ENCODE assay signal across 9 cellular contexts in genomic region chr3:4656059-4656458, GRCh38.
A peak's percentile ranks its signal among the peaks of the same experiment; 100 is the strongest.
DNase-seq lines count a peak whose midpoint lies in the region; ATAC-seq and TF ChIP-seq lines count a peak whose summit lies in the region.
"Had no signal": no experiment of that assay in that cellular context is flagged by ENCODE, and none has a peak within 500 bp of the region (broad histone marks: within the 10 kb centered on the region; RNA-seq: fewer than 3 reads in every experiment).

No MANE protein-coding gene starts in this region.

- H3K4me1 Mint-ChIP-seq in activated T-cell treated with anti-CD3 and anti-CD28 coated beads, Interleukin-2, amount 50 U/mL, for 24 hours (ENCODE audit: low read depth): no peaks in the 10 kb centered on the region
- H3K4me1 Mint-ChIP-seq: activated naive CD4-positive, alpha-beta T cell treated with anti-CD3 and anti-CD28 coated beads, Interleukin-2, amount 50 U/mL, for 24 hours had no signal

- TF ChIP-seq CTCF in testis (IDR thresholded peaks at IDR 0.05): peak in 2 of 3 experiments; percentile 61 to 68

- no peaks in the 10 kb centered on the region for H3K9me3 Mint-ChIP-seq in activated T-cell treated with anti-CD3 and anti-CD28 coated beads, Interleukin-2, amount 50 U/mL, for 24 hours
- H3K9me3 Mint-ChIP-seq: activated naive CD4-positive, alpha-beta T cell treated with anti-CD3 and anti-CD28 coated beads, Interleukin-2, amount 50 U/mL, for 24 hours had no signal

- DNase-seq in NCI-H524 (lab: John Stamatoyannopoulos, UW): peak; percentile 20 to 68
- no peak for DNase-seq in NCI-H524 treated with DMSO at 0.1 percent for 48 hours (lab: John Stamatoyannopoulos, UW)
- DNase-seq in NCI-H345 (lab: John Stamatoyannopoulos, UW): peak; percentile 59
- peak; percentile 55 to 91 for DNase-seq in T47D (ENCODE audit: low read depth in 1 of 2, low spot score in 1 of 2)
- peak; percentile 86 for DNase-seq in iris pigment epithelial cell (ENCODE audit: low read depth)
- peak; percentile 69 for DNase-seq in testis
- DNase-seq in activated T-cell treated with anti-CD3 and anti-CD28 coated beads, Interleukin-2, amount 50 U/mL, for 24 hours: no peak

- no peak for TF ChIP-seq POLR2A in testis (IDR thresholded peaks at IDR 0.05)

- no peak overlapping the region for H3K4me3 Mint-ChIP-seq in activated T-cell treated with anti-CD3 and anti-CD28 coated beads, Interleukin-2, amount 50 U/mL, for 24 hours
- H3K4me3 Mint-ChIP-seq: activated naive CD4-positive, alpha-beta T cell treated with anti-CD3 and anti-CD28 coated beads, Interleukin-2, amount 50 U/mL, for 24 hours had no signal

- in situ Hi-C loops in T47D (cut with HindIII; ENCODE audit: low pct_unique_long_range_greater_than_20kb, low sequenced_read_pairs): no loop called here

- no peaks in the 10 kb centered on the region for H3K4me1 ChIP-seq in testis

- intact Hi-C loops in testis (cut with DNase I; ENCODE audit: low total_unique reads): no loop called here

- no peak overlapping the region for H3K4me3 ChIP-seq in testis

- H3K27me3 ChIP-seq in testis: no peaks in the 10 kb centered on the region

- no peaks in the 10 kb centered on the region for H3K27me3 Mint-ChIP-seq in activated T-cell treated with anti-CD3 and anti-CD28 coated beads, Interleukin-2, amount 50 U/mL, for 24 hours
- H3K27me3 Mint-ChIP-seq: activated naive CD4-positive, alpha-beta T cell treated with anti-CD3 and anti-CD28 coated beads, Interleukin-2, amount 50 U/mL, for 24 hours had no signal

- H3K36me3 Mint-ChIP-seq in activated T-cell treated with anti-CD3 and anti-CD28 coated beads, Interleukin-2, amount 50 U/mL, for 24 hours (ENCODE audit: low read depth): peaks cover 85% of the 10 kb centered on the region

- no peaks in the 10 kb centered on the region for H3K9me3 ChIP-seq in testis

- no peaks in the 10 kb centered on the region for H3K36me3 ChIP-seq in testis (ENCODE audit: low read depth, missing control alignments)

- no peak overlapping the region for H3K27ac ChIP-seq in testis

- H3K27ac Mint-ChIP-seq in activated T-cell treated with anti-CD3 and anti-CD28 coated beads, Interleukin-2, amount 50 U/mL, for 24 hours: no peak overlapping the region
- H3K27ac Mint-ChIP-seq: activated naive CD4-positive, alpha-beta T cell treated with anti-CD3 and anti-CD28 coated beads, Interleukin-2, amount 50 U/mL, for 24 hours had no signal

- 43 to 50% methylated on average over 6 of the region's 6 CpGs for WGBS in testis, 2 donors

- ATAC-seq in GM21447 (IDR thresholded peaks at IDR 0.05; ENCODE audit: unreplicated experiment): no peak

Comparison
In these comparisons a context has a peak if more than half of its experiments do, and no peak if none do; other contexts are left out.
1. DNase-seq: peak in NCI-H524 (2 of 2), NCI-H345 (single experiment), T47D (2 of 2), iris pigment epithelial cell (single experiment) and testis (single experiment); none in NCI-H524 treated with DMSO at 0.1 percent for 48 hours (single experiment) and activated T-cell treated with anti-CD3 and anti-CD28 coated beads, Interleukin-2, amount 50 U/mL, for 24 hours (single experiment).